ENCODE assay signal across 3 cellular contexts in the genomic region with DNA sequence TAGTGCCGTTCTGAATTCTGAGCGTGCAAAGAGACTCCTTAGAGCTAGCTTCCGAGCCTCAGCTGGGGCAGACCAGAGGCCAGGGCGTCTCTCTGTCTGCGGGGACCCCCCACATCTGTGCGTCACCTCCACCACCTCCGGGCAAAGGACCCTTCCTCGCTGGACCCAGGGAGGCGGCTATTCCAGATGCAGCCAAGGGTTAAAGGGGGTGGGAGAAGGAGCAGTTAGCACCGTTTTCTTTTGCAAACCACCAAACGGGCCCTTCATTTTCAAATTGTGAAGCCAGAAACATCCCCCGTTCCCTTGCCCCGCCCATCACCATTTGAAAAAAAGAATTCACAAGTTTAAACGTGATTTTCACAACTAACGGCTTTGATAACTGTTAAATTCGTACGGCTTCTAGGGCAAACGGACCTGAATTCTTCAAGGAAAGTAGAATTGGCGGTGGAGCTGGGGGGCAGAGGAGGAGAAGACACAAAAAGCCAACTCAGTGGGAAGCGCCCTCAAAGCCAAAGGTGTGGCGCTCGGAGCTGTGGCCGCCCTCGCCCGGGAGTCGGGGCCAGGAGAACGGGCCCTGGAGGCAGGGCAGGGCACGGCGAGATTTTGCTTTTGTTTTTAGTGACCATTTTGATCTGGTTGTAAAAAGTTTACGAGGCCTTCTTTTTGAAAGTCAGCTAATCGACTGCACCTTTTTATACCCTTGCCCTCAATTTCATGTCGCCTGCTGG.
TF ChIP-seq lines count a peak whose summit lies in the region.

No MANE protein-coding gene starts in this region.

TF ChIP-seq in liver, 16 proteins besides CTCF, POLR2A, EP300 and RAD21:
- TF ChIP-seq JUND (IDR thresholded peaks at IDR 0.05) (no peak), RXRA (IDR thresholded peaks at IDR 0.05) (no peak), FOXA2 (IDR thresholded peaks at IDR 0.05) (no peak), TAF1 (conservative IDR thresholded peaks at IDR 0.05) (no peak)
- TF ChIP-seq, protein P1, sequence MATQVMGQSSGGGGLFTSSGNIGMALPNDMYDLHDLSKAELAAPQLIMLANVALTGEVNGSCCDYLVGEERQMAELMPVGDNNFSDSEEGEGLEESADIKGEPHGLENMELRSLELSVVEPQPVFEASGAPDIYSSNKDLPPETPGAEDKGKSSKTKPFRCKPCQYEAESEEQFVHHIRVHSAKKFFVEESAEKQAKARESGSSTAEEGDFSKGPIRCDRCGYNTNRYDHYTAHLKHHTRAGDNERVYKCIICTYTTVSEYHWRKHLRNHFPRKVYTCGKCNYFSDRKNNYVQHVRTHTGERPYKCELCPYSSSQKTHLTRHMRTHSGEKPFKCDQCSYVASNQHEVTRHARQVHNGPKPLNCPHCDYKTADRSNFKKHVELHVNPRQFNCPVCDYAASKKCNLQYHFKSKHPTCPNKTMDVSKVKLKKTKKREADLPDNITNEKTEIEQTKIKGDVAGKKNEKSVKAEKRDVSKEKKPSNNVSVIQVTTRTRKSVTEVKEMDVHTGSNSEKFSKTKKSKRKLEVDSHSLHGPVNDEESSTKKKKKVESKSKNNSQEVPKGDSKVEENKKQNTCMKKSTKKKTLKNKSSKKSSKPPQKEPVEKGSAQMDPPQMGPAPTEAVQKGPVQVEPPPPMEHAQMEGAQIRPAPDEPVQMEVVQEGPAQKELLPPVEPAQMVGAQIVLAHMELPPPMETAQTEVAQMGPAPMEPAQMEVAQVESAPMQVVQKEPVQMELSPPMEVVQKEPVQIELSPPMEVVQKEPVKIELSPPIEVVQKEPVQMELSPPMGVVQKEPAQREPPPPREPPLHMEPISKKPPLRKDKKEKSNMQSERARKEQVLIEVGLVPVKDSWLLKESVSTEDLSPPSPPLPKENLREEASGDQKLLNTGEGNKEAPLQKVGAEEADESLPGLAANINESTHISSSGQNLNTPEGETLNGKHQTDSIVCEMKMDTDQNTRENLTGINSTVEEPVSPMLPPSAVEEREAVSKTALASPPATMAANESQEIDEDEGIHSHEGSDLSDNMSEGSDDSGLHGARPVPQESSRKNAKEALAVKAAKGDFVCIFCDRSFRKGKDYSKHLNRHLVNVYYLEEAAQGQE (IDR thresholded peaks at IDR 0.05), result no peak
- TF ChIP-seq, protein P2, sequence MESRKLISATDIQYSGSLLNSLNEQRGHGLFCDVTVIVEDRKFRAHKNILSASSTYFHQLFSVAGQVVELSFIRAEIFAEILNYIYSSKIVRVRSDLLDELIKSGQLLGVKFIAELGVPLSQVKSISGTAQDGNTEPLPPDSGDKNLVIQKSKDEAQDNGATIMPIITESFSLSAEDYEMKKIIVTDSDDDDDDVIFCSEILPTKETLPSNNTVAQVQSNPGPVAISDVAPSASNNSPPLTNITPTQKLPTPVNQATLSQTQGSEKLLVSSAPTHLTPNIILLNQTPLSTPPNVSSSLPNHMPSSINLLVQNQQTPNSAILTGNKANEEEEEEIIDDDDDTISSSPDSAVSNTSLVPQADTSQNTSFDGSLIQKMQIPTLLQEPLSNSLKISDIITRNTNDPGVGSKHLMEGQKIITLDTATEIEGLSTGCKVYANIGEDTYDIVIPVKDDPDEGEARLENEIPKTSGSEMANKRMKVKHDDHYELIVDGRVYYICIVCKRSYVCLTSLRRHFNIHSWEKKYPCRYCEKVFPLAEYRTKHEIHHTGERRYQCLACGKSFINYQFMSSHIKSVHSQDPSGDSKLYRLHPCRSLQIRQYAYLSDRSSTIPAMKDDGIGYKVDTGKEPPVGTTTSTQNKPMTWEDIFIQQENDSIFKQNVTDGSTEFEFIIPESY (IDR thresholded peaks at IDR 0.05), result no peak

TF ChIP-seq in HepG2, 621 proteins besides CTCF, POLR2A, EP300 and RAD21:
- no peak for TF ChIP-seq ZNF7 (CRISPR knock-in tag; IDR thresholded peaks at IDR 0.05)
- TF ChIP-seq NCOA2 (CRISPR knock-in tag; IDR thresholded peaks at IDR 0.05), result no peak
- TF ChIP-seq ZNF264 (CRISPR knock-in tag; IDR thresholded peaks at IDR 0.05), result no peak
- TF ChIP-seq, protein P3, sequence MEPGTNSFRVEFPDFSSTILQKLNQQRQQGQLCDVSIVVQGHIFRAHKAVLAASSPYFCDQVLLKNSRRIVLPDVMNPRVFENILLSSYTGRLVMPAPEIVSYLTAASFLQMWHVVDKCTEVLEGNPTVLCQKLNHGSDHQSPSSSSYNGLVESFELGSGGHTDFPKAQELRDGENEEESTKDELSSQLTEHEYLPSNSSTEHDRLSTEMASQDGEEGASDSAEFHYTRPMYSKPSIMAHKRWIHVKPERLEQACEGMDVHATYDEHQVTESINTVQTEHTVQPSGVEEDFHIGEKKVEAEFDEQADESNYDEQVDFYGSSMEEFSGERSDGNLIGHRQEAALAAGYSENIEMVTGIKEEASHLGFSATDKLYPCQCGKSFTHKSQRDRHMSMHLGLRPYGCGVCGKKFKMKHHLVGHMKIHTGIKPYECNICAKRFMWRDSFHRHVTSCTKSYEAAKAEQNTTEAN (CRISPR knock-in tag; conservative IDR thresholded peaks at IDR 0.05), result no peak
- TF ChIP-seq, protein P4, sequence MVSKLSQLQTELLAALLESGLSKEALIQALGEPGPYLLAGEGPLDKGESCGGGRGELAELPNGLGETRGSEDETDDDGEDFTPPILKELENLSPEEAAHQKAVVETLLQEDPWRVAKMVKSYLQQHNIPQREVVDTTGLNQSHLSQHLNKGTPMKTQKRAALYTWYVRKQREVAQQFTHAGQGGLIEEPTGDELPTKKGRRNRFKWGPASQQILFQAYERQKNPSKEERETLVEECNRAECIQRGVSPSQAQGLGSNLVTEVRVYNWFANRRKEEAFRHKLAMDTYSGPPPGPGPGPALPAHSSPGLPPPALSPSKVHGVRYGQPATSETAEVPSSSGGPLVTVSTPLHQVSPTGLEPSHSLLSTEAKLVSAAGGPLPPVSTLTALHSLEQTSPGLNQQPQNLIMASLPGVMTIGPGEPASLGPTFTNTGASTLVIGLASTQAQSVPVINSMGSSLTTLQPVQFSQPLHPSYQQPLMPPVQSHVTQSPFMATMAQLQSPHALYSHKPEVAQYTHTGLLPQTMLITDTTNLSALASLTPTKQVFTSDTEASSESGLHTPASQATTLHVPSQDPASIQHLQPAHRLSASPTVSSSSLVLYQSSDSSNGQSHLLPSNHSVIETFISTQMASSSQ (IDR thresholded peaks at IDR 0.05; ENCODE audit: low read depth), result no peak
- TF ChIP-seq, protein P4 (CRISPR knock-in tag; IDR thresholded peaks at IDR 0.05; ENCODE audit: borderline replicate concordance), result no peak
- TF ChIP-seq SSRP1 (CRISPR knock-in tag; IDR thresholded peaks at IDR 0.05), result no peak

TF ChIP-seq in H1, 55 proteins besides CTCF, POLR2A, EP300 and RAD21:
- peak; percentile 76 for TF ChIP-seq EZH2 (IDR thresholded peaks at IDR 0.05; ENCODE audit: low read depth, low read length, severe bottlenecking)
- TF ChIP-seq NANOG (IDR thresholded peaks at IDR 0.05; ENCODE audit: insufficient read depth, low read depth, low read length, poor library complexity, severe bottlenecking), result no peak
- no peak for TF ChIP-seq CHD1 (IDR thresholded peaks at IDR 0.05; ENCODE audit: low read depth, low read length)
- no peak for TF ChIP-seq SP2 (IDR thresholded peaks at IDR 0.05; ENCODE audit: low read length)
- TF ChIP-seq SUZ12 (IDR thresholded peaks at IDR 0.05; ENCODE audit: low read length), result peak; percentile 79; the same call in 1 of the 2 replicates
- peak; percentile 14 for TF ChIP-seq KDM4A (IDR thresholded peaks at IDR 0.05; ENCODE audit: low read depth, low read length, severe bottlenecking)
TF ChIP-seq in H1: peak in this region for 3.
